ENCODE assay signal across 2 cellular contexts in the genomic region with DNA sequence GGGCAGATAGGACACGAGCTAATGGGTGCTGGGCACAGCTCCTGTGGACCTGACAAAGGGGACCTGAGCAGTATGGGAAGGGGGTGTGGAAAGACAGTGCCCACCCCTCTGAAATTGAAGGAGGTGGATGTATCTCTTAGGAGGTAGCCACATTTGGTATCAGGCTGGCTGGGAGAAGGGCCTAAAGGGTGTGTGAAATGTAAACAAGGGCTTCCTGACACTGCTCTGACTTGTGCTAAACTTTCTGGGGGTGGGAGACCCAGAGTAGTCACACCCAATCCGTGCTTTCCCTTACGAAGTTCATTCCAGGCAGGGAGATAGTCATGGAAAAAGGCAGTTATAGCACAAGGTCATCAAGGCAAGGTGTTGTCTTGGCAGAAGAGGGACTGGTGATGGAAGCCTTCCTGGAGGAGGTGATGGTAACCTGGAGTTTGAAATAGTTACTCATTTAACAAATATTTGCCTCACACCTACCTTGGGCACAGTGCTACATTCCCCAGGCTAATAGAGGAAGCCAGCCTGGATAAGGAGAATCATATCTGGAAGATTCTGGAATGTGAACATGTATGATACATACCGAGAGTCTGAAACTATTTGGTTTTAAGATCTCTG.
TF ChIP-seq lines count a peak whose summit lies in the region.

No MANE protein-coding gene starts in this region.

TF ChIP-seq in A549, 52 proteins besides CTCF, POLR2A, EP300 and RAD21:
- TF ChIP-seq SMC3 (IDR thresholded peaks at IDR 0.05) = no peak
- peak; percentile 80 for TF ChIP-seq ZFP36 (IDR thresholded peaks at IDR 0.05; ENCODE audit: borderline replicate concordance, partially characterized antibody)

TF ChIP-seq in IMR-90, 13 proteins besides CTCF, POLR2A, EP300 and RAD21:
- TF ChIP-seq, protein P1, sequence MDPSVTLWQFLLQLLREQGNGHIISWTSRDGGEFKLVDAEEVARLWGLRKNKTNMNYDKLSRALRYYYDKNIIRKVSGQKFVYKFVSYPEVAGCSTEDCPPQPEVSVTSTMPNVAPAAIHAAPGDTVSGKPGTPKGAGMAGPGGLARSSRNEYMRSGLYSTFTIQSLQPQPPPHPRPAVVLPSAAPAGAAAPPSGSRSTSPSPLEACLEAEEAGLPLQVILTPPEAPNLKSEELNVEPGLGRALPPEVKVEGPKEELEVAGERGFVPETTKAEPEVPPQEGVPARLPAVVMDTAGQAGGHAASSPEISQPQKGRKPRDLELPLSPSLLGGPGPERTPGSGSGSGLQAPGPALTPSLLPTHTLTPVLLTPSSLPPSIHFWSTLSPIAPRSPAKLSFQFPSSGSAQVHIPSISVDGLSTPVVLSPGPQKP (IDR thresholded peaks at IDR 0.05; ENCODE audit: borderline replicate concordance, low read depth, low read length) = no peak
- no peak for TF ChIP-seq CEBPB (IDR thresholded peaks at IDR 0.05; ENCODE audit: low read depth, low read length)
- TF ChIP-seq RCOR1 (IDR thresholded peaks at IDR 0.05; ENCODE audit: insufficient replicate concordance, low read length) = no peak
